1 cellular context compared by ENCODE assay signal in the genomic region with DNA sequence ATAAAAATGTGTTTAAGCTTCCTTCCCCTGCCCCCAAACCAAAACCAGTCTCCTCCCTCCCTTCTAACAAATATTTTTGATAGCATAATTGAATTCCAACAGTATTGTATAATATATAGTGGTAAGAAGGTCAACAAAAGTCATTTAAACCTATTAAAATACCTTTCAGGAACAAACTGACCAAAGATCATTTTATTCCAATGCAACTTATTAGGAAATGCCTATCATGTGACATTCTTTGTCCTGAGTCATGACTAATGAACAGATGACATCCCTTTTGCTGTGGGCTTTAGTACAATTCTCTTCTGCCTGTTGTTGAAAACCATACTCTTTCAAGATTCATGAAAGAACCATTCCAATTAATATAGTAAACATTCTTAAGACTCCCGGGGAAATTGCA.
TF ChIP-seq lines count a peak whose summit lies in the region.

No MANE protein-coding gene starts in this region.

TF ChIP-seq in SK-N-SH treated with all-trans-retinoic acid at 6 μM for 48 hours, 23 proteins besides CTCF, POLR2A, EP300 and RAD21 (continued from another document):
- TF ChIP-seq, protein P1, sequence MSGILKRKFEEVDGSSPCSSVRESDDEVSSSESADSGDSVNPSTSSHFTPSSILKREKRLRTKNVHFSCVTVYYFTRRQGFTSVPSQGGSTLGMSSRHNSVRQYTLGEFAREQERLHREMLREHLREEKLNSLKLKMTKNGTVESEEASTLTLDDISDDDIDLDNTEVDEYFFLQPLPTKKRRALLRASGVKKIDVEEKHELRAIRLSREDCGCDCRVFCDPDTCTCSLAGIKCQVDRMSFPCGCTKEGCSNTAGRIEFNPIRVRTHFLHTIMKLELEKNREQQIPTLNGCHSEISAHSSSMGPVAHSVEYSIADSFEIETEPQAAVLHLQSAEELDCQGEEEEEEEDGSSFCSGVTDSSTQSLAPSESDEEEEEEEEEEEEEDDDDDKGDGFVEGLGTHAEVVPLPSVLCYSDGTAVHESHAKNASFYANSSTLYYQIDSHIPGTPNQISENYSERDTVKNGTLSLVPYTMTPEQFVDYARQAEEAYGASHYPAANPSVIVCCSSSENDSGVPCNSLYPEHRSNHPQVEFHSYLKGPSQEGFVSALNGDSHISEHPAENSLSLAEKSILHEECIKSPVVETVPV (CRISPR knock-in tag; IDR thresholded peaks at IDR 0.05), result no peak
